In the genomic region with DNA sequence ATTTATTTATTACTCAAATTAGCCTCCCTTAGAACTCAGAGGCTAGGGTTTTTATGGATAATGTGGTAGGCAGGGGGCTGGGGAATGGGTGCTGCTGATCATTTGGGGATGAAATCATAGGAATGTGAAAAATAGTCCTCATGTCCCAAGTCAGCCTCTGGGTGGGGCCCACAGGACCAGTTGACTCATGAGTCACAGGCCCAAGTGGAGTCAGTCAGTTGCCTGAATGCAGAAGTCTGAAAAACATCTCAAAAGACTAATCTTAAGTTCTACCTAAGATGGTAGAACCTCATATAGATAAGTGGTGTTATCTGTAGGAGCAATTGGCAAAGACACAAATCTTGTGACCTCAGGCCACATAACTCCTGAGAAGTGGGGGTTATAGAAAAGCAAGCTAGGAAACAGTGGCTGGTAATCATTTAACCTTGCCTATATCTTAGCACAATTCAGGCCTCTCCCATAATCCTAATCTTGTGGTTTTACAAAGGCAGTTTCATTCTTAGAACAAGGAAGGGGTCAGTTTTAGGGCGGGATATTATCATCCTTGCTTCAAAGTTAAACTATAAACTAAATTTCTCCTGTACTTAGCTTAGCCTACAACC, we compare ENCODE assay signal across 18 cellular contexts.
DNase-seq lines count a peak whose midpoint lies in the region; ATAC-seq, FAIRE-seq and TF ChIP-seq lines count a peak whose summit lies in the region.
"Had no signal": no experiment of that assay in that cellular context is flagged by ENCODE, and none has a peak within 500 bp of the region (broad histone marks: within the 10 kb centered on the region; RNA-seq: fewer than 3 reads in every experiment).

No MANE protein-coding gene starts in this region.

- peak; percentile 14 for DNase-seq in AG08396 (ENCODE audit: low spot score)
- DNase-seq in HUDEP-2 (lab: John Stamatoyannopoulos, UW; ENCODE audit: unreplicated experiment in 76 of 76), result peak in 70 of 76 experiments; percentile 4 to 94 (median 62)
- DNase-seq in astrocyte (ENCODE audit: low read depth), result no peak
- no peak for DNase-seq in left colon
- no peak for DNase-seq in NOMO-1 treated with DMSO at 0.1 percent for 48 hours (lab: John Stamatoyannopoulos, UW; ENCODE audit: unreplicated experiment)
- no peak for DNase-seq in NCI-H510A (lab: John Stamatoyannopoulos, UW)
- DNase-seq: activated CD4-positive, alpha-beta memory T cell treated with anti-CD3 and anti-CD28 coated beads for 36 hours; H7; MM.1S; NCI-H2029; occipital lobe; SIG-M5; stimulated activated naive CD4-positive, alpha-beta T cell; T-helper 9 cell had no signal

- no peaks in the 10 kb centered on the region for H3K9me3 Mint-ChIP-seq in astrocyte (ENCODE audit: unreplicated experiment)
- H3K9me3 Mint-ChIP-seq: activated CD4-positive, alpha-beta memory T cell treated with anti-CD3 and anti-CD28 coated beads for 36 hours had no signal

- no peaks in the 10 kb centered on the region for H3K9me3 ChIP-seq in astrocyte (ENCODE audit: insufficient read depth, low read depth, low read length)
- H3K9me3 ChIP-seq: gastrocnemius medialis had no signal

- no peak overlapping the region for H3K4me2 ChIP-seq in astrocyte (ENCODE audit: low read length)

- no peaks in the 10 kb centered on the region for H4K20me1 ChIP-seq in astrocyte (ENCODE audit: insufficient read depth, low read length)

- H3K9ac ChIP-seq in astrocyte (ENCODE audit: low read length), result no peak overlapping the region

- intact Hi-C loops in left colon (cut with DNase I, micrococcal nuclease), result no loop called here

- no peaks in the 10 kb centered on the region for H3K27me3 ChIP-seq in astrocyte (ENCODE audit: insufficient read depth, low read length)
- H3K27me3 ChIP-seq: gastrocnemius medialis had no signal

- peaks cover 16% of the 10 kb centered on the region for H3K4me1 Mint-ChIP-seq in astrocyte (ENCODE audit: low read depth, unreplicated experiment)
- H3K4me1 Mint-ChIP-seq: mesothelial cell of epicardium had no signal

- H3K27ac ChIP-seq in astrocyte (ENCODE audit: low read depth, low read length), result no peak overlapping the region
- H3K27ac ChIP-seq: gastrocnemius medialis had no signal

- H3K4me3 ChIP-seq in astrocyte (ENCODE audit: insufficient read depth, low read depth, low read length), result no peak overlapping the region
- H3K4me3 ChIP-seq: gastrocnemius medialis had no signal

- no peak for TF ChIP-seq CTCF in astrocyte (IDR thresholded peaks at IDR 0.05; ENCODE audit: insufficient read depth, low read depth, low read length)

- FAIRE-seq in astrocyte (lab: Jason Lieb, UNC), result no peak

- H3K4me1 ChIP-seq in astrocyte (ENCODE audit: insufficient read depth, low read length), result peaks cover 4% of the 10 kb centered on the region
- H3K4me1 ChIP-seq: gastrocnemius medialis had no signal

- H3K4me3 Mint-ChIP-seq in astrocyte (ENCODE audit: unreplicated experiment), result no peak overlapping the region
- H3K4me3 Mint-ChIP-seq: activated CD4-positive, alpha-beta memory T cell treated with anti-CD3 and anti-CD28 coated beads for 36 hours; mesothelial cell of epicardium had no signal

- H3K36me3 ChIP-seq in astrocyte (ENCODE audit: insufficient read depth, low read length), result no peaks in the 10 kb centered on the region
- H3K36me3 ChIP-seq: gastrocnemius medialis had no signal

- no peak overlapping the region for H2AFZ ChIP-seq in astrocyte (ENCODE audit: low read depth, low read length)

- no peaks in the 10 kb centered on the region for H3K27me3 Mint-ChIP-seq in astrocyte (ENCODE audit: low read depth, unreplicated experiment)

- peak; percentile 89 for ATAC-seq in left colon
- ATAC-seq in HG03039 (IDR thresholded peaks at IDR 0.05; ENCODE audit: unreplicated experiment), result no peak
- no peak for ATAC-seq in HG02623 (IDR thresholded peaks at IDR 0.05; ENCODE audit: unreplicated experiment)
- ATAC-seq: gastrocnemius medialis had no signal

- no peaks in the 10 kb centered on the region for H3K36me3 Mint-ChIP-seq in astrocyte (ENCODE audit: low read depth, unreplicated experiment)
- H3K36me3 Mint-ChIP-seq: activated CD4-positive, alpha-beta memory T cell treated with anti-CD3 and anti-CD28 coated beads for 36 hours; mesothelial cell of epicardium had no signal

- peak overlapping the region; percentile 41 for H3K27ac Mint-ChIP-seq in astrocyte (ENCODE audit: unreplicated experiment)
- H3K27ac Mint-ChIP-seq: activated CD4-positive, alpha-beta memory T cell treated with anti-CD3 and anti-CD28 coated beads for 36 hours; mesothelial cell of epicardium had no signal

- no peaks in the 10 kb centered on the region for H3K79me2 ChIP-seq in astrocyte (ENCODE audit: insufficient read depth, low read length)

Comparison
In these comparisons a context has a peak if more than half of its experiments do, and no peak if none do; other contexts are left out.
1. DNase-seq: peak in AG08396 (single experiment) and HUDEP-2 (70 of 76); none in astrocyte (single experiment), left colon (0 of 2), NOMO-1 treated with DMSO at 0.1 percent for 48 hours (single experiment) and NCI-H510A (single experiment).